ENCODE assay signal across 8 cellular contexts in the genomic region with DNA sequence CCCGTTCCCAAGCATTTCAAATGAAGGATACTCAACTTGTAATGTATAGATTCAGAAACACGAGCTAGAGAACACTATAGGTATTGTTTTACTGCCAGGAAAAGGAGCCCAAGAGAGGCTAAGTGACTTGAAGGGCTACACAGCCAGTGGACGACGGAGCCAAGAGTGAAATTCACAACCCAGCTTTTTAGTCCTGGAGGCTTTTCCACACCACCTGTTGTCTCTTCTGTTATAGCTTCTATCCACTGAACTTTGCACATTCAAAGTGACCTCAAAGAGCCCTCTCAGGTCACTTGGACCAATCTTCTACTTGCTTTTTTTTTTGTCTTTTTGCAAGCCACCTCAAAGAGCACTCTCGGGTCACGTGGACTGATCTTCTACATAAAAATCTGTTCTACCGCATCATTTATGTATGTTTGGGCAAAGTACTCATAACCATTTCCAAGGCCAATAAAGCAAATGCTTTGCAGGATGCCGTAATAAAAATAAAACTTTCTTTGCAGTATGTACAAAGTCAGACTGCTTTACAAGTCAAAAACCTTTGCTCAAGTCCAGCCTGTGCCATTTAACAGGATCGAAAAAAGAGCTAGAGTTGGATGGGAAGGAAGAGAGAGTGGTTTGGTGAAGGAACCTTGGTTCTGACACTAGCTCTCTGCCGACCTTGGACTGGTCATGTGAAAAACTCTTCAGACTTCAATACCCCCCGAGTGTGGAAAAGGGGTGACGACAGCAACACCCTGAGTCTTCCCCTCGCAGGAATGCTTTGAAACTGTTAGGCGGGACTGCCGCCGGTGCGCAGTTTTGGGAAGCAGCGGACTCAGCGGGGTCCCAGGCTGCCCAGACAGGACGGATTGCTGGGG. TPM values are rescaled to one million over a fixed set of nuclear protein-coding genes. Genes with fewer than 3 reads are reported as not detected.
DNase-seq lines count a peak whose midpoint lies in the region; ATAC-seq and TF ChIP-seq lines count a peak whose summit lies in the region.

No MANE protein-coding gene starts in this region.

- H3K4me1 ChIP-seq in endodermal cell (ENCODE audit: control insufficient read depth, insufficient read depth, low read length): no peaks in the 10 kb centered on the region

- H3K27ac Mint-ChIP-seq in endodermal cell: peak overlapping the region; percentile 24

- ATAC-seq in GM21737 (IDR thresholded peaks at IDR 0.05; ENCODE audit: unreplicated experiment) (peak; percentile 4), GM21825 (IDR thresholded peaks at IDR 0.05; ENCODE audit: unreplicated experiment) (no peak), GM18520 (IDR thresholded peaks at IDR 0.05; ENCODE audit: unreplicated experiment) (no peak)

- peaks cover 12% of the 10 kb centered on the region for H3K27me3 Mint-ChIP-seq in endodermal cell (ENCODE audit: insufficient read depth)

- 23 to 31% methylated on average over 15 to 20 of the region's 20 CpGs for WGBS in endodermal cell (ENCODE audit: insufficient coverage in 1 of 2, insufficient read length in 1 of 2), 2 experiments

- no peaks in the 10 kb centered on the region for H3K9me3 ChIP-seq in SK-N-MC (ENCODE audit: low read depth, low read length)
- no peaks in the 10 kb centered on the region for H3K9me3 ChIP-seq in endodermal cell (ENCODE audit: control insufficient read depth, low read length)

- H3K9me3 Mint-ChIP-seq in endodermal cell: no peaks in the 10 kb centered on the region

- peaks cover 10% of the 10 kb centered on the region for H3K27me3 ChIP-seq in endodermal cell (ENCODE audit: control insufficient read depth, insufficient read depth, low read length, poor library complexity, severe bottlenecking)

- H3K4me3 ChIP-seq in SK-N-MC: peak overlapping the region; percentile 81
- peak overlapping the region; percentile 80 for H3K4me3 ChIP-seq in endodermal cell (ENCODE audit: low read length)

- no peak overlapping the region for H3K27ac ChIP-seq in SK-N-MC
- H3K27ac ChIP-seq in endodermal cell (ENCODE audit: low read depth, low read length): no peak overlapping the region

- peaks cover 12% of the 10 kb centered on the region for H3K4me1 Mint-ChIP-seq in endodermal cell

- no peaks in the 10 kb centered on the region for H3K36me3 ChIP-seq in SK-N-MC (ENCODE audit: insufficient read depth, low read length)
- no peaks in the 10 kb centered on the region for H3K36me3 ChIP-seq in endodermal cell (ENCODE audit: control insufficient read depth, insufficient read depth, low read length)

- peak overlapping the region; percentile 74 for H3K9ac ChIP-seq in SK-N-MC (ENCODE audit: insufficient read length)
- H3K9ac ChIP-seq in endodermal cell (ENCODE audit: extremely low read depth, low read length, poor library complexity, severe bottlenecking): peak overlapping the region; percentile 64

- H3K4me3 Mint-ChIP-seq in endodermal cell: peak overlapping the region; percentile 80

- H3K36me3 Mint-ChIP-seq in endodermal cell (ENCODE audit: low read depth): peaks cover 7% of the 10 kb centered on the region

- DNase-seq in CD1c-positive myeloid dendritic cell (ENCODE audit: extremely low spot score) (peak; percentile 12), SK-N-MC (ENCODE audit: low read depth, low spot score) (no peak), endodermal cell (no peak), myocyte (ENCODE audit: low read depth) (peak; percentile 48), inferior parietal cortex (ENCODE audit: extremely low spot score) (no peak)

- TF ChIP-seq CTCF in endodermal cell (conservative IDR thresholded peaks at IDR 0.05): no peak

RNA-seq across cellular contexts. Expression of a gene that starts 0.8 kb away (rescaled TPM):
- 10 to 100 TPM; 35.6 to 42.2 TPM for total RNA-seq in endodermal cell
- polyA plus RNA-seq in endodermal cell (2013, experiment 1 of 2): 24.6 TPM
- polyA plus RNA-seq in endodermal cell (2013, experiment 2 of 2): 23.8 TPM
- 11.6 and 13.5 TPM in 2 replicates for total RNA-seq in myocyte
- 11.6 TPM for polyA plus RNA-seq in myocyte (2012)

Comparison
In these comparisons a context has a peak if more than half of its experiments do, and no peak if none do; other contexts are left out.
1. DNase-seq: peak in CD1c-positive myeloid dendritic cell (single experiment) and myocyte (single experiment); none in SK-N-MC (single experiment), endodermal cell (single experiment) and inferior parietal cortex (single experiment).